Comparison of ENCODE assay signal across 12 cellular contexts in genomic region chr10:91296471-91296870, GRCh38.
DNase-seq lines count a peak whose midpoint lies in the region; ATAC-seq and TF ChIP-seq lines count a peak whose summit lies in the region.
"Had no signal": no experiment of that assay in that cellular context is flagged by ENCODE, and none has a peak within 500 bp of the region (broad histone marks: within the 10 kb centered on the region; RNA-seq: fewer than 3 reads in every experiment).

No MANE protein-coding gene starts in this region.

- H3K27ac ChIP-seq in BLaER1 treated with 17β-estradiol and CSF1 and Interleukin-3, amounts not matched to agents 10 nM and 100 nM, result no peak overlapping the region
- no peak overlapping the region for H3K27ac ChIP-seq in H9 (ENCODE audit: insufficient read length, low read depth, low read length)
- no peak overlapping the region for H3K27ac ChIP-seq in PC-3 (ENCODE audit: low read length)
- no peak overlapping the region for H3K27ac ChIP-seq in foreskin keratinocyte
- no peak overlapping the region for H3K27ac ChIP-seq in testis
- H3K27ac ChIP-seq: heart right ventricle, KMS-11 had no signal

- no peak for DNase-seq in H9
- DNase-seq in PC-3, result peak; percentile 34
- DNase-seq in foreskin keratinocyte, result no peak
- no peak for DNase-seq in T-helper 2 cell treated with Interferon-gamma antibody and Interleukin-4, amounts not matched to agents 5 μg/mL and 100 μg/mL, for 36 hours (ENCODE audit: low spot score)
- no peak for DNase-seq in testis
- no peak for DNase-seq in activated CD8-positive, alpha-beta memory T cell treated with anti-CD3 and anti-CD28 coated beads, Interleukin-2, amount 50 U/mL, for 48 hours
- DNase-seq: heart right ventricle, posterior cingulate gyrus had no signal

- no peak overlapping the region for H3K4me3 ChIP-seq in BLaER1 treated with 17β-estradiol and CSF1 and Interleukin-3, amounts not matched to agents 10 nM and 100 nM
- H3K4me3 ChIP-seq in PC-3 (ENCODE audit: low read length), result no peak overlapping the region
- H3K4me3 ChIP-seq in testis, result no peak overlapping the region
- H3K4me3 ChIP-seq: heart right ventricle had no signal

- H3K14ac ChIP-seq in H9 (ENCODE audit: insufficient read depth, low read length), result no peak overlapping the region

- no peaks in the 10 kb centered on the region for H3K79me1 ChIP-seq in H9 (ENCODE audit: insufficient read depth, low read depth, low read length, poor library complexity, severe bottlenecking)

- no peak overlapping the region for H2BK5ac ChIP-seq in H9 (ENCODE audit: insufficient read length, low read length)

- H2AK5ac ChIP-seq in H9 (ENCODE audit: insufficient read length, low read length), result no peak overlapping the region

- no peaks in the 10 kb centered on the region for H4K20me1 ChIP-seq in BLaER1 treated with 17β-estradiol and CSF1 and Interleukin-3, amounts not matched to agents 10 nM and 100 nM
- H4K20me1 ChIP-seq in H9 (ENCODE audit: control insufficient read depth, insufficient read depth, insufficient read length), result no peaks in the 10 kb centered on the region
- H4K20me1 ChIP-seq in PC-3 (ENCODE audit: low read length), result no peaks in the 10 kb centered on the region

- H3K27me3 ChIP-seq in BLaER1 treated with 17β-estradiol and CSF1 and Interleukin-3, amounts not matched to agents 10 nM and 100 nM, result no peaks in the 10 kb centered on the region
- H3K27me3 ChIP-seq in H9 (ENCODE audit: insufficient read depth, low read length) (no peaks in the 10 kb centered on the region), PC-3 (ENCODE audit: low read length) (no peaks in the 10 kb centered on the region), foreskin keratinocyte (peaks cover 12% of the 10 kb centered on the region), testis (no peaks in the 10 kb centered on the region)

- H3K4me3 Mint-ChIP-seq in H9, result no peak overlapping the region
- no peak overlapping the region for H3K4me3 Mint-ChIP-seq in T-helper 2 cell treated with Interferon-gamma antibody and Interleukin-4, amounts not matched to agents 5 μg/mL and 100 μg/mL, for 36 hours
- H3K4me3 Mint-ChIP-seq: stimulated activated effector memory CD8-positive, alpha-beta T cell treated with anti-CD3 and anti-CD28 coated beads, Interleukin-12 subunit alpha, Interleukin-12 subunit beta, amount 100 ng/mL, for 72 hours had no signal

- H2BK15ac ChIP-seq in H9 (ENCODE audit: low read depth, low read length), result no peak overlapping the region

- no peaks in the 10 kb centered on the region for H3K9me2 ChIP-seq in PC-3 (replicated peaks; ENCODE audit: low read length)

- H3K79me2 ChIP-seq in H9 (ENCODE audit: insufficient read depth, low read length) (no peaks in the 10 kb centered on the region), PC-3 (ENCODE audit: low read length) (no peaks in the 10 kb centered on the region)

- no peak overlapping the region for H2BK20ac ChIP-seq in H9 (ENCODE audit: low read depth, low read length, poor library complexity, severe bottlenecking)

- no peak overlapping the region; a peak in 1 of 7 replicates for H3K27ac Mint-ChIP-seq in H9
- H3K27ac Mint-ChIP-seq in T-helper 2 cell treated with Interferon-gamma antibody and Interleukin-4, amounts not matched to agents 5 μg/mL and 100 μg/mL, for 36 hours, result no peak overlapping the region
- H3K27ac Mint-ChIP-seq: stimulated activated effector memory CD8-positive, alpha-beta T cell treated with anti-CD3 and anti-CD28 coated beads, Interleukin-12 subunit alpha, Interleukin-12 subunit beta, amount 100 ng/mL, for 72 hours had no signal

- peaks cover 5% of the 10 kb centered on the region for H3K27me3 Mint-ChIP-seq in H9 (ENCODE audit: low read depth)
- H3K27me3 Mint-ChIP-seq in T-helper 2 cell treated with Interferon-gamma antibody and Interleukin-4, amounts not matched to agents 5 μg/mL and 100 μg/mL, for 36 hours (ENCODE audit: low read depth), result peaks cover 21% of the 10 kb centered on the region

- H3K56ac ChIP-seq in H9 (ENCODE audit: insufficient read length, low read depth, low read length), result no peak overlapping the region

- peaks cover 9 to 11% of the 10 kb centered on the region in 2 experiments for H3K4me1 Mint-ChIP-seq in H9
- peaks cover 10% of the 10 kb centered on the region for H3K4me1 Mint-ChIP-seq in T-helper 2 cell treated with Interferon-gamma antibody and Interleukin-4, amounts not matched to agents 5 μg/mL and 100 μg/mL, for 36 hours (ENCODE audit: low read depth)

- H3T11ph ChIP-seq in H9 (ENCODE audit: low read length), result no peak overlapping the region

- no peaks in the 10 kb centered on the region; a peak in 1 of 5 replicates for H3K9me3 Mint-ChIP-seq in H9
- no peaks in the 10 kb centered on the region for H3K9me3 Mint-ChIP-seq in T-helper 2 cell treated with Interferon-gamma antibody and Interleukin-4, amounts not matched to agents 5 μg/mL and 100 μg/mL, for 36 hours
- H3K9me3 Mint-ChIP-seq: stimulated activated effector memory CD8-positive, alpha-beta T cell treated with anti-CD3 and anti-CD28 coated beads, Interleukin-12 subunit alpha, Interleukin-12 subunit beta, amount 100 ng/mL, for 72 hours had no signal

- H3F3A ChIP-seq in PC-3 (ENCODE audit: low read length, unreplicated experiment), result no peaks in the 10 kb centered on the region

- H4K5ac ChIP-seq in H9 (ENCODE audit: insufficient read length, low read depth, low read length), result no peak overlapping the region

- H3K23me2 ChIP-seq in H9 (ENCODE audit: insufficient read length, low read depth, low read length, poor library complexity, severe bottlenecking), result no peaks in the 10 kb centered on the region

- no peak overlapping the region for H2BK120ac ChIP-seq in H9 (ENCODE audit: low read depth, low read length, poor library complexity, severe bottlenecking)

- no peaks in the 10 kb centered on the region for H3K36me3 Mint-ChIP-seq in H9 (ENCODE audit: insufficient read depth in 1 of 3, low read depth in 3 of 3)
- H3K36me3 Mint-ChIP-seq in T-helper 2 cell treated with Interferon-gamma antibody and Interleukin-4, amounts not matched to agents 5 μg/mL and 100 μg/mL, for 36 hours (ENCODE audit: low read depth), result no peaks in the 10 kb centered on the region
- H3K36me3 Mint-ChIP-seq: stimulated activated effector memory CD8-positive, alpha-beta T cell treated with anti-CD3 and anti-CD28 coated beads, Interleukin-12 subunit alpha, Interleukin-12 subunit beta, amount 100 ng/mL, for 72 hours had no signal

- BruUV-seq in PC-3 (replicated peaks; lab: Mats Ljungman, UMichigan), result no TSS peak

- no peaks in the 10 kb centered on the region for H3K36me3 ChIP-seq in BLaER1 treated with 17β-estradiol and CSF1 and Interleukin-3, amounts not matched to agents 10 nM and 100 nM
- H3K36me3 ChIP-seq in PC-3 (ENCODE audit: low read depth, low read length) (no peaks in the 10 kb centered on the region), testis (ENCODE audit: low read depth, missing control alignments) (no peaks in the 10 kb centered on the region)
- H3K36me3 ChIP-seq: heart right ventricle had no signal

- POLR2A ChIA-PET in PC-3 (lab: Charles Lee; ENCODE audit: unreplicated experiment), result no interaction called here

- WGBS in H9 (ENCODE audit: extremely low coverage, insufficient read length, low lambda C conversion rate), result no CpG with 5 or more reads among the region's 2 CpGs
- WGBS in testis, 2 donors, result 66 to 72% methylated on average over 2 of the region's 2 CpGs

- CTCF ChIA-PET in PC-3 (lab: Charles Lee), result interaction anchor here (0.6 to 1.0 kb wide), 3 partner anchors 73 to 208 kb away, joined by 3 to 10 read pairs (median 6); no protein-coding TSS in a partner anchor

- H3K4ac ChIP-seq in H9 (ENCODE audit: low read depth, low read length), result no peak overlapping the region

- H4K91ac ChIP-seq in H9 (ENCODE audit: insufficient read length, low read depth, low read length), result no peak overlapping the region

- no peak for ATAC-seq in PC-3
- no peak for ATAC-seq in foreskin keratinocyte
- no peak for ATAC-seq in HG02678 (IDR thresholded peaks at IDR 0.05; ENCODE audit: unreplicated experiment)
- ATAC-seq: heart right ventricle; stimulated activated effector memory CD8-positive, alpha-beta T cell treated with anti-CD3 and anti-CD28 coated beads, Interleukin-12 subunit alpha, Interleukin-12 subunit beta, amount 100 ng/mL, for 72 hours had no signal

- no peak overlapping the region for H3K9ac ChIP-seq in BLaER1 treated with 17β-estradiol and CSF1 and Interleukin-3, amounts not matched to agents 10 nM and 100 nM
- no peak overlapping the region for H3K9ac ChIP-seq in H9 (ENCODE audit: extremely low read depth, insufficient read length, low read length)
- no peak overlapping the region for H3K9ac ChIP-seq in PC-3 (ENCODE audit: low read length)
- H3K9ac ChIP-seq: KMS-11 had no signal

- no peak overlapping the region for H2AFZ ChIP-seq in H9 (ENCODE audit: low read length)
- H2AFZ ChIP-seq in PC-3 (ENCODE audit: low read length), result no peak overlapping the region

- TF ChIP-seq CTCF in H9 (conservative IDR thresholded peaks at IDR 0.05) (peak; percentile 63), PC-3 (conservative IDR thresholded peaks at IDR 0.05; ENCODE audit: low read depth, low read length) (peak; percentile 45; the same call in 1 of the 2 replicates), foreskin keratinocyte (conservative IDR thresholded peaks at IDR 0.05) (peak; percentile 40), testis (IDR thresholded peaks at IDR 0.05) (no peak)

- H3K23ac ChIP-seq in H9 (ENCODE audit: insufficient read length, low read depth, low read length), result no peak overlapping the region

- no peak overlapping the region for H4K8ac ChIP-seq in H9 (replicated peaks; ENCODE audit: insufficient read length, low read depth, low read length)

- intact Hi-C loops in PC-3 (cut with micrococcal nuclease), result loop anchor here (5.0 kb wide), 1 partner anchor 336 kb away; the partner anchor contains the start of gene PPP1R3C
- intact Hi-C loops in testis (cut with DNase I; ENCODE audit: low total_unique reads), result no loop called here

- H3K4me2 ChIP-seq in BLaER1 treated with 17β-estradiol and CSF1 and Interleukin-3, amounts not matched to agents 10 nM and 100 nM, result peak overlapping the region in 9 of 11 experiments; percentile 11 to 51 (median 40); a peak in 13 of 22 replicates
- no peak overlapping the region for H3K4me2 ChIP-seq in H9 (ENCODE audit: insufficient read depth, insufficient read length, low read length)
- H3K4me2 ChIP-seq in PC-3 (ENCODE audit: low read length), result no peak overlapping the region
- H3K4me2 ChIP-seq: KMS-11 had no signal

- H3K4me1 ChIP-seq in BLaER1 treated with 17β-estradiol and CSF1 and Interleukin-3, amounts not matched to agents 10 nM and 100 nM, result peaks cover 4 to 30% (median 21%) of the 10 kb centered on the region in 10 experiments; a peak in 16 of 20 replicates
- H3K4me1 ChIP-seq in H9 (ENCODE audit: insufficient read depth, low read length), result no peaks in the 10 kb centered on the region; the same call in 1 of the 2 replicates
- peaks cover 16% of the 10 kb centered on the region for H3K4me1 ChIP-seq in PC-3 (ENCODE audit: insufficient read depth, low read length)
- H3K4me1 ChIP-seq in foreskin keratinocyte, result no peaks in the 10 kb centered on the region
- H3K4me1 ChIP-seq in testis, result peaks cover 8% of the 10 kb centered on the region

- no peak for TF ChIP-seq POLR2A in testis (IDR thresholded peaks at IDR 0.05)

- no peak overlapping the region for H2BK12ac ChIP-seq in H9 (ENCODE audit: insufficient read length, low read depth, low read length)

- no peaks in the 10 kb centered on the region for H3K9me3 ChIP-seq in BLaER1 treated with 17β-estradiol and CSF1 and Interleukin-3, amounts not matched to agents 10 nM and 100 nM (replicated peaks in 1 of 11)
- H3K9me3 ChIP-seq in H9 (ENCODE audit: control insufficient read depth, low read depth, low read length) (no peaks in the 10 kb centered on the region), PC-3 (ENCODE audit: low read length) (no peaks in the 10 kb centered on the region), testis (no peaks in the 10 kb centered on the region)
- H3K9me3 ChIP-seq: heart right ventricle had no signal

- no peak overlapping the region for H3K18ac ChIP-seq in H9 (ENCODE audit: insufficient read length, low read depth, low read length)

Comparison
In these comparisons a context has a peak if more than half of its experiments do, and no peak if none do; other contexts are left out.
1. H3K4me2 ChIP-seq: peak in BLaER1 treated with 17β-estradiol and CSF1 and Interleukin-3, amounts not matched to agents 10 nM and 100 nM (9 of 11); none in H9 (single experiment) and PC-3 (single experiment).
2. CTCF ChIP-seq: peak in H9 (single experiment), PC-3 (single experiment) and foreskin keratinocyte (single experiment); none in testis (0 of 3).